In genomic region chr1:184900507-184900906, GRCh38 we compare ENCODE assay signal across 17 cellular contexts.
A peak's percentile ranks its signal among the peaks of the same experiment; 100 is the strongest.
DNase-seq lines count a peak whose midpoint lies in the region; FAIRE-seq and TF ChIP-seq lines count a peak whose summit lies in the region.
"Had no signal": no experiment of that assay in that cellular context is flagged by ENCODE, and none has a peak within 500 bp of the region (broad histone marks: within the 10 kb centered on the region; RNA-seq: fewer than 3 reads in every experiment).

No MANE protein-coding gene starts in this region.

- H3K4me1 ChIP-seq in H9 (ENCODE audit: insufficient read depth, low read length) = peaks cover 5% of the 10 kb centered on the region; the same call in 1 of the 2 replicates
- H3K4me1 ChIP-seq in NT2/D1 (ENCODE audit: insufficient read depth, insufficient read length) = peaks cover 3% of the 10 kb centered on the region
- H3K4me1 ChIP-seq in stomach smooth muscle (ENCODE audit: control insufficient read depth, insufficient read depth, low read length) = peaks cover 23% of the 10 kb centered on the region

- H2BK5ac ChIP-seq in H9 (ENCODE audit: insufficient read length, low read length) = no peak overlapping the region

- H3K27me3 ChIP-seq in H9 (ENCODE audit: insufficient read depth, low read length) = no peaks in the 10 kb centered on the region
- no peaks in the 10 kb centered on the region for H3K27me3 ChIP-seq in NT2/D1 (ENCODE audit: insufficient read depth, insufficient read length)
- H3K27me3 ChIP-seq in stomach smooth muscle (ENCODE audit: control insufficient read depth in 1 of 2, insufficient read depth in 2 of 2, low read length in 2 of 2) = no peaks in the 10 kb centered on the region
- H3K27me3 ChIP-seq: SJSA1 had no signal

- peak overlapping the region; percentile 38 for H3K4me2 ChIP-seq in H9 (ENCODE audit: insufficient read depth, insufficient read length, low read length)

- H4K20me1 ChIP-seq in H9 (ENCODE audit: control insufficient read depth, insufficient read depth, insufficient read length) = no peaks in the 10 kb centered on the region

- no peak overlapping the region for H3K27ac ChIP-seq in H9 (ENCODE audit: insufficient read length, low read depth, low read length)
- peak overlapping the region; percentile 38 for H3K27ac ChIP-seq in stomach smooth muscle (ENCODE audit: low read length)
- H3K27ac ChIP-seq: SJSA1 had no signal

- H3K9me3 ChIP-seq in H9 (ENCODE audit: control insufficient read depth, low read depth, low read length) (no peaks in the 10 kb centered on the region), NT2/D1 (ENCODE audit: insufficient read depth, low read length) (no peaks in the 10 kb centered on the region), stomach smooth muscle (ENCODE audit: control insufficient read depth in 2 of 2, low read length in 2 of 2) (no peaks in the 10 kb centered on the region)
- H3K9me3 ChIP-seq: SJSA1 had no signal

- H4K8ac ChIP-seq in H9 (replicated peaks; ENCODE audit: insufficient read length, low read depth, low read length) = no peak overlapping the region

- H3K4me3 Mint-ChIP-seq in H9 = peak overlapping the region; percentile 1 to 22; a peak in 2 of 5 replicates
- H3K4me3 Mint-ChIP-seq: B cell; CD4-positive, alpha-beta T cell had no signal

- no peak overlapping the region for H2BK120ac ChIP-seq in H9 (ENCODE audit: low read depth, low read length, poor library complexity, severe bottlenecking)

- no peaks in the 10 kb centered on the region for H3K36me3 ChIP-seq in NT2/D1 (ENCODE audit: insufficient read depth, insufficient read length, low read length)
- peaks cover 4 to 7% of the 10 kb centered on the region in 2 donors for H3K36me3 ChIP-seq in stomach smooth muscle (ENCODE audit: control insufficient read depth in 2 of 2, insufficient read depth in 2 of 2, low read length in 2 of 2)

- H2AK5ac ChIP-seq in H9 (ENCODE audit: insufficient read length, low read length) = no peak overlapping the region

- no peaks in the 10 kb centered on the region for H3K79me1 ChIP-seq in H9 (ENCODE audit: insufficient read depth, low read depth, low read length, poor library complexity, severe bottlenecking)

- H3K23me2 ChIP-seq in H9 (ENCODE audit: insufficient read length, low read depth, low read length, poor library complexity, severe bottlenecking) = no peaks in the 10 kb centered on the region

- no peaks in the 10 kb centered on the region for H3K79me2 ChIP-seq in H9 (ENCODE audit: insufficient read depth, low read length)

- no peak overlapping the region for H3K4me3 ChIP-seq in NT2/D1 (ENCODE audit: insufficient read length, low read depth)
- H3K4me3 ChIP-seq in stomach smooth muscle (ENCODE audit: low read length in 2 of 2) = no peak overlapping the region
- H3K4me3 ChIP-seq: SJSA1 had no signal

- no peak overlapping the region for H3K23ac ChIP-seq in H9 (ENCODE audit: insufficient read length, low read depth, low read length)

- H2AFZ ChIP-seq in H9 (ENCODE audit: low read length) = no peak overlapping the region

- no peak overlapping the region for H2BK20ac ChIP-seq in H9 (ENCODE audit: low read depth, low read length, poor library complexity, severe bottlenecking)

- no peak overlapping the region for H3K14ac ChIP-seq in H9 (ENCODE audit: insufficient read depth, low read length)

- H2BK15ac ChIP-seq in H9 (ENCODE audit: low read depth, low read length) = no peak overlapping the region

- no peaks in the 10 kb centered on the region for H3K27me3 Mint-ChIP-seq in H9 (ENCODE audit: low read depth)
- H3K27me3 Mint-ChIP-seq: B cell; CD4-positive, alpha-beta T cell had no signal

- no peak overlapping the region for H3K56ac ChIP-seq in H9 (ENCODE audit: insufficient read length, low read depth, low read length)

- H3K4ac ChIP-seq in H9 (ENCODE audit: low read depth, low read length) = no peak overlapping the region

- peaks cover 0 to 18% (median 4%) of the 10 kb centered on the region in 3 experiments; a peak in 6 of 7 replicates for H3K36me3 Mint-ChIP-seq in H9 (ENCODE audit: insufficient read depth in 1 of 3, low read depth in 3 of 3)

- no CpG with 5 or more reads among the region's 4 CpGs for WGBS in H9 (ENCODE audit: extremely low coverage, insufficient read length, low lambda C conversion rate)

- peak overlapping the region; percentile 2 to 74 (median 41); a peak in 5 of 7 replicates for H3K27ac Mint-ChIP-seq in H9
- H3K27ac Mint-ChIP-seq: B cell; CD4-positive, alpha-beta T cell had no signal

- DNase-seq in H9 (no peak), NT2/D1 (ENCODE audit: low read depth, low spot score) (peak; percentile 54), iPS DF 19.7 (ENCODE audit: low read depth, low spot score) (peak; percentile 30), GM12891 (ENCODE audit: insufficient read length, low spot score) (no peak), SKM-1 treated with dmso at 0.1 percent for 144 hours (lab: John Stamatoyannopoulos, UW; ENCODE audit: unreplicated experiment) (no peak)
- no peak for DNase-seq in activated effector memory CD4-positive, alpha-beta T cell treated with Interleukin-2 at 50 U/mL for 16 hours
- DNase-seq: ACHN; CD4-positive, alpha-beta T cell; DND-41; GF-D8; GOT3; NCI-H2029 treated with DMSO at 0.1 percent for 48 hours; NCI-H510A treated with DMSO at 0.1 percent for 48 hours had no signal

- H4K5ac ChIP-seq in H9 (ENCODE audit: insufficient read length, low read depth, low read length) = no peak overlapping the region

- H3T11ph ChIP-seq in H9 (ENCODE audit: low read length) = no peak overlapping the region

- TF ChIP-seq CTCF in H9 (conservative IDR thresholded peaks at IDR 0.05) = no peak

- H4K91ac ChIP-seq in H9 (ENCODE audit: insufficient read length, low read depth, low read length) = no peak overlapping the region

- H2BK12ac ChIP-seq in H9 (ENCODE audit: insufficient read length, low read depth, low read length) = no peak overlapping the region

- peaks cover 17 to 21% of the 10 kb centered on the region in 2 experiments for H3K4me1 Mint-ChIP-seq in H9

- FAIRE-seq in GM12891 (lab: Jason Lieb, UNC) = no peak
- FAIRE-seq: HepG2 had no signal

- no peaks in the 10 kb centered on the region for H3K9me3 Mint-ChIP-seq in H9
- H3K9me3 Mint-ChIP-seq: CD4-positive, alpha-beta T cell had no signal

- TF ChIP-seq POLR2A in GM12891 (IDR thresholded peaks at IDR 0.05; ENCODE audit: low read depth, low read length) = no peak

- H3K18ac ChIP-seq in H9 (ENCODE audit: insufficient read length, low read depth, low read length) = no peak overlapping the region

- no peak overlapping the region for H3K9ac ChIP-seq in H9 (ENCODE audit: extremely low read depth, insufficient read length, low read length)
- H3K9ac ChIP-seq in NT2/D1 (ENCODE audit: insufficient read length, low read depth) = no peak overlapping the region
- H3K9ac ChIP-seq in stomach smooth muscle (ENCODE audit: low read length in 2 of 2) = peak overlapping the region in 1 of 2 donors; percentile 7

TF ChIP-seq in GM12891, 5 proteins besides CTCF, POLR2A, EP300 and RAD21:
- TF ChIP-seq POU2F2 (IDR thresholded peaks at IDR 0.05; ENCODE audit: low read depth, low read length) = no peak
- TF ChIP-seq PAX5 (IDR thresholded peaks at IDR 0.05; ENCODE audit: insufficient read depth, low read length, severe bottlenecking) = no peak
- no peak for TF ChIP-seq TAF1 (IDR thresholded peaks at IDR 0.05; ENCODE audit: low read depth, low read length)
- TF ChIP-seq POLR2AphosphoS5 (IDR thresholded peaks at IDR 0.05; ENCODE audit: low read depth, low read length) = no peak
- no peak for TF ChIP-seq SPI1 (IDR thresholded peaks at IDR 0.05; ENCODE audit: low read depth, low read length)

Comparison
In these comparisons a context has a peak if more than half of its experiments do, and no peak if none do; other contexts are left out.
1. DNase-seq: peak in NT2/D1 (single experiment) and iPS DF 19.7 (single experiment); none in H9 (single experiment), activated effector memory CD4-positive, alpha-beta T cell treated with Interleukin-2 at 50 U/mL for 16 hours (single experiment), GM12891 (single experiment) and SKM-1 treated with dmso at 0.1 percent for 144 hours (single experiment).